ENCODE assay signal across 8 cellular contexts in the genomic region with DNA sequence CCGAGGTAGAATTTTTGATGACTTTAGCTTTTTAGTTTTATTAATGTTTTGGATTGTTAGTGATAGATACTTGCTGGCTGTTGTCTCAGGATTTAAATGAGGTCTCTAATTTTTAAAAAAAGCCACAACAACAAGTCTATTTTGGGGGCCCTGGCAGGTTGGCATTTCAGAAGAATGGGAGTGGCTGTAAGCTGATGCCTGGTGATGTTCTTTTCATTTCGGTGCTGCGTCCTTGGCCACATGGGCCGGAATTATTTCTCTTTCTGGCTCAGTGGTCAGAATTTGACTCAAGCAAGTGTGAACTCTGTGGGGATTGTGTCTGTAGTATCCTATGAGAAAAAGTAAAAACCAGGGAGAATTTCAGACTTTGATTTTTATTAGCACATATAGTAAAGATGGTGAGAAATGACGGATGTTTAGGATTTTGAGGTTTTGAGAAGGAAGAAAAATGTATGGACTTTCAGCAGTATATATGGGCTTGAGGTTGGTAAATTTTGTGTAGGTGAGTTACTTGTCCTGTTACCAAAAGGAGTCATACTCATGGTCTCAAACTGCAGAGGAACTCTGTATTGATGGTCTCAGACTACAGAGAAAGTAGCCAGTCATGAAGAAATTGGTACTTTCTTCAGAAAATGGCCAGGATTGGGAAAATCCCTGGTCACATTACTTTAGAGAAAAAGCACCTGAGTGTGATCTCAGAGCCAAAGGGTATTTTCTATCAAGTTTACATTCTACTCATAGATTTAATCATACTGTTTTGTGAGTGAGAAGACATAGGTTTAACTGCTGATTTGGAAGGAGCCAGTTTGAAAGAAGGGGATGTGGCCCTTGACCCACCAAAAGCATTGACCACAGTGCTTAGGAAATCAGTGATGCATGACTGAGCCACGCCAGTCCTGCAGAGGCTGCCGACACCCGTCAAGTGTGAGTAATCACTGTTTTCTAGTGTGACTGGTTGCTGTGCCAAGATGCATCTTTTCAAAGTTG.
DNase-seq lines count a peak whose midpoint lies in the region; ATAC-seq and TF ChIP-seq lines count a peak whose summit lies in the region.

No MANE protein-coding gene starts in this region.

- TF ChIP-seq POLR2A in prostate gland (IDR thresholded peaks at IDR 0.05) (no peak), lower leg skin (IDR thresholded peaks at IDR 0.05) (no peak)

- peak; percentile 52 for DNase-seq in AG08395 (ENCODE audit: low spot score)
- DNase-seq in T1000 (lab: John Stamatoyannopoulos, UW) = peak; percentile 10
- DNase-seq in prostate gland (ENCODE audit: low spot score) = no peak
- no peak for DNase-seq in lower leg skin (ENCODE audit: low spot score in 2 of 2)

- peak overlapping the region; percentile 68 to 70 for H3K27ac ChIP-seq in prostate gland

- no peaks in the 10 kb centered on the region for H3K27me3 ChIP-seq in prostate gland (replicated peaks; ENCODE audit: insufficient read depth)

- WGBS in prostate gland = 61% methylated on average over 8 of the region's 8 CpGs
- 47 to 58% methylated on average over 8 of the region's 8 CpGs for WGBS in lower leg skin, 2 donors

- ATAC-seq in GM18519 (IDR thresholded peaks at IDR 0.05; ENCODE audit: low FRiP score, unreplicated experiment) (peak; percentile 46), HG03108 (IDR thresholded peaks at IDR 0.05; ENCODE audit: unreplicated experiment) (peak; percentile 34), esophagus mucosa (peak; percentile 32), HG03039 (IDR thresholded peaks at IDR 0.05; ENCODE audit: unreplicated experiment) (no peak)

- no peaks in the 10 kb centered on the region for H3K9me3 ChIP-seq in prostate gland

- no peaks in the 10 kb centered on the region for H3K36me3 ChIP-seq in prostate gland

- H3K4me3 ChIP-seq in prostate gland = peak overlapping the region in 1 of 2 donors; percentile 14
- no peak overlapping the region for H3K4me3 ChIP-seq in lower leg skin (ENCODE audit: low read depth, poor library complexity, severe bottlenecking)

- intact Hi-C loops in prostate gland (cut with DNase I) (loop anchor here (5.0 to 10.0 kb wide), 3 partner anchors 41 to 249 kb away; no protein-coding TSS in a partner anchor), lower leg skin (cut with DNase I; ENCODE audit: low total_unique reads) (no loop called here)

- no peaks in the 10 kb centered on the region for H3K4me1 ChIP-seq in prostate gland (replicated peaks)

- TF ChIP-seq CTCF in prostate gland (IDR thresholded peaks at IDR 0.05) = no peak
- no peak for TF ChIP-seq CTCF in lower leg skin (IDR thresholded peaks at IDR 0.05)

Comparison
In these comparisons a context has a peak if more than half of its experiments do, and no peak if none do; other contexts are left out.
1. DNase-seq: peak in AG08395 (single experiment) and T1000 (single experiment); none in prostate gland (single experiment) and lower leg skin (0 of 2).